In genomic region chr4:78356251-78356650, GRCh38 we compare ENCODE assay signal across 1 cellular context.
TF ChIP-seq lines count a peak whose summit lies in the region.

No MANE protein-coding gene starts in this region.

TF ChIP-seq in WTC11, 78 proteins besides CTCF, POLR2A, EP300 and RAD21 (continued from another document):
- TF ChIP-seq, protein P1, sequence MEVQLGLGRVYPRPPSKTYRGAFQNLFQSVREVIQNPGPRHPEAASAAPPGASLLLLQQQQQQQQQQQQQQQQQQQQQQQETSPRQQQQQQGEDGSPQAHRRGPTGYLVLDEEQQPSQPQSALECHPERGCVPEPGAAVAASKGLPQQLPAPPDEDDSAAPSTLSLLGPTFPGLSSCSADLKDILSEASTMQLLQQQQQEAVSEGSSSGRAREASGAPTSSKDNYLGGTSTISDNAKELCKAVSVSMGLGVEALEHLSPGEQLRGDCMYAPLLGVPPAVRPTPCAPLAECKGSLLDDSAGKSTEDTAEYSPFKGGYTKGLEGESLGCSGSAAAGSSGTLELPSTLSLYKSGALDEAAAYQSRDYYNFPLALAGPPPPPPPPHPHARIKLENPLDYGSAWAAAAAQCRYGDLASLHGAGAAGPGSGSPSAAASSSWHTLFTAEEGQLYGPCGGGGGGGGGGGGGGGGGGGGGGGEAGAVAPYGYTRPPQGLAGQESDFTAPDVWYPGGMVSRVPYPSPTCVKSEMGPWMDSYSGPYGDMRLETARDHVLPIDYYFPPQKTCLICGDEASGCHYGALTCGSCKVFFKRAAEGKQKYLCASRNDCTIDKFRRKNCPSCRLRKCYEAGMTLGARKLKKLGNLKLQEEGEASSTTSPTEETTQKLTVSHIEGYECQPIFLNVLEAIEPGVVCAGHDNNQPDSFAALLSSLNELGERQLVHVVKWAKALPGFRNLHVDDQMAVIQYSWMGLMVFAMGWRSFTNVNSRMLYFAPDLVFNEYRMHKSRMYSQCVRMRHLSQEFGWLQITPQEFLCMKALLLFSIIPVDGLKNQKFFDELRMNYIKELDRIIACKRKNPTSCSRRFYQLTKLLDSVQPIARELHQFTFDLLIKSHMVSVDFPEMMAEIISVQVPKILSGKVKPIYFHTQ (CRISPR knock-in tag; IDR thresholded peaks at IDR 0.05) = no peak
- TF ChIP-seq ZBTB43 (CRISPR knock-in tag; IDR thresholded peaks at IDR 0.05) (no peak), ZNF396 (CRISPR knock-in tag; IDR thresholded peaks at IDR 0.05; ENCODE audit: borderline replicate concordance) (no peak), ZNF416 (CRISPR knock-in tag; IDR thresholded peaks at IDR 0.05) (no peak), ZNF671 (CRISPR knock-in tag; IDR thresholded peaks at IDR 0.05) (no peak), ELF4 (CRISPR knock-in tag; IDR thresholded peaks at IDR 0.05; ENCODE audit: low read depth) (no peak)
TF ChIP-seq in WTC11: peak in this region for 0.
